8 cellular contexts compared by ENCODE assay signal in genomic region chr22:50526849-50527801, GRCh38. TPM values are rescaled to one million over a fixed set of nuclear protein-coding genes. Genes with fewer than 3 reads are reported as not detected.
A peak's percentile ranks its signal among the peaks of the same experiment; 100 is the strongest.
DNase-seq lines count a peak whose midpoint lies in the region; TF ChIP-seq lines count a peak whose summit lies in the region.

No MANE protein-coding gene starts in this region.

- peak overlapping the region; percentile 90 for H3K14ac ChIP-seq in neuronal stem cell (ENCODE audit: low read length)

- peak overlapping the region; percentile 97 for H3K9ac ChIP-seq in neuronal stem cell (ENCODE audit: low read depth, low read length, poor library complexity)

- H3K27ac ChIP-seq in neuronal stem cell (replicated peaks; ENCODE audit: low read length) = no peak overlapping the region

- H2BK12ac ChIP-seq in neuronal stem cell (ENCODE audit: low read length) = no peak overlapping the region

- H2BK120ac ChIP-seq in neuronal stem cell (ENCODE audit: low read depth, low read length) = no peak overlapping the region

- no peak overlapping the region for H4K91ac ChIP-seq in neuronal stem cell (ENCODE audit: low read depth, low read length, poor library complexity)

- H2AK5ac ChIP-seq in neuronal stem cell (ENCODE audit: low read depth, low read length) = peak overlapping the region; percentile 72

- H3K4ac ChIP-seq in neuronal stem cell (ENCODE audit: low read length) = no peak overlapping the region

- H3K36me3 ChIP-seq in neuronal stem cell (replicated peaks in 1 of 2; ENCODE audit: control insufficient read depth in 2 of 2, insufficient read depth in 2 of 2, low read length in 2 of 2) = peaks cover 22 to 29% of the 10 kb centered on the region in 2 donors

- H2BK5ac ChIP-seq in neuronal stem cell (ENCODE audit: low read length) = no peak overlapping the region

- H3K23ac ChIP-seq in neuronal stem cell (ENCODE audit: low read depth, low read length, poor library complexity) = peak overlapping the region; percentile 76

- H3K9me3 ChIP-seq in neuronal stem cell (replicated peaks in 1 of 2; ENCODE audit: control insufficient read depth in 2 of 2, insufficient read depth in 1 of 2, low read depth in 1 of 2, low read length in 2 of 2) = peaks cover 8 to 21% of the 10 kb centered on the region in 2 donors

- no peak for TF ChIP-seq CTCF in fibroblast of pulmonary artery (IDR thresholded peaks at IDR 0.05; ENCODE audit: low read length, missing control alignments)

- DNase-seq in EH (ENCODE audit: low read depth) (peak; percentile 38), HuH-7.5 (ENCODE audit: low spot score) (peak; percentile 96), fibroblast of pulmonary artery (ENCODE audit: low read depth) (peak; percentile 49), neuronal stem cell (ENCODE audit: low spot score) (no peak), NCI-H1436 treated with DMSO at 0.1 percent for 48 hours (lab: John Stamatoyannopoulos, UW) (no peak), SHP77 (lab: John Stamatoyannopoulos, UW) (no peak), NCI-H1930 (lab: John Stamatoyannopoulos, UW) (no peak)
- DNase-seq in activated CD4-positive, alpha-beta T cell treated with anti-CD3 and anti-CD28 coated beads, Interleukin-2, amount 50 U/mL, for 48 hours = peak; percentile 68 to 78

- peaks cover 14 to 33% (median 14%) of the 10 kb centered on the region in 3 experiments for H3K27me3 ChIP-seq in neuronal stem cell (ENCODE audit: control insufficient read depth in 3 of 3, insufficient read depth in 3 of 3, low read depth in 1 of 3, low read length in 3 of 3)

- peaks cover 18% of the 10 kb centered on the region in 2 donors for H3K4me1 ChIP-seq in neuronal stem cell (ENCODE audit: control insufficient read depth in 2 of 2, insufficient read depth in 1 of 2, low read depth in 1 of 2, low read length in 2 of 2)

- peak overlapping the region; percentile 94 for H3K4me2 ChIP-seq in neuronal stem cell (ENCODE audit: insufficient read depth, low read length, poor library complexity, severe bottlenecking)

- H2BK15ac ChIP-seq in neuronal stem cell (ENCODE audit: low read length) = no peak overlapping the region

- peak overlapping the region; percentile 98 for H2AFZ ChIP-seq in neuronal stem cell (ENCODE audit: low read length)

- peak overlapping the region; percentile 95 for H3K18ac ChIP-seq in neuronal stem cell (ENCODE audit: low read length)

- no CpG with 5 or more reads among the region's 29 CpGs for WGBS in neuronal stem cell (ENCODE audit: extremely low coverage in 2 of 2, insufficient read length in 2 of 2, insufficient replicate concordance in 1 of 2), 2 donors

- peak overlapping the region; percentile 74 for H3K4me3 ChIP-seq in fibroblast of pulmonary artery (replicated peaks; ENCODE audit: low read depth, low read length)
- H3K4me3 ChIP-seq in neuronal stem cell (ENCODE audit: low read length in 2 of 2) = peak overlapping the region; percentile 84 to 91

- H4K8ac ChIP-seq in neuronal stem cell (ENCODE audit: low read depth, low read length) = no peak overlapping the region

- H3K79me1 ChIP-seq in neuronal stem cell (ENCODE audit: low read depth, low read length) = peaks cover 12% of the 10 kb centered on the region

RNA-seq across cellular contexts. Expression of gene SCO2, which starts 1.7 kb away (rescaled TPM):
- 0.50 TPM for polyA plus RNA-seq in neuronal stem cell (2013, experiment 1 of 2)
- polyA plus RNA-seq in neuronal stem cell (2013, experiment 2 of 2) = 0.90 TPM

RNA-seq across cellular contexts. Expression of gene TYMP, which starts 2.7 kb away (rescaled TPM):
- 3.0 TPM for polyA plus RNA-seq in neuronal stem cell (2013, experiment 1 of 2)
- 2.9 TPM for polyA plus RNA-seq in neuronal stem cell (2013, experiment 2 of 2)

RNA-seq across cellular contexts. Expression of gene KLHDC7B, which starts 18.6 kb away (rescaled TPM):
- polyA plus RNA-seq in neuronal stem cell (2013, experiment 1 of 2) = 0.01 TPM
- polyA plus RNA-seq in neuronal stem cell (2013, experiment 2 of 2) = 0.01 TPM

RNA-seq across cellular contexts. Expression of gene NCAPH2, which starts 19.1 kb away (rescaled TPM):
- 29.6 TPM for polyA plus RNA-seq in neuronal stem cell (2013, experiment 1 of 2)
- 27.7 TPM for polyA plus RNA-seq in neuronal stem cell (2013, experiment 2 of 2)

RNA-seq across cellular contexts. Expression of gene LMF2, which starts 19.6 kb away (rescaled TPM):
- 29.8 TPM for polyA plus RNA-seq in neuronal stem cell (2013, experiment 1 of 2)
- 30.2 TPM for polyA plus RNA-seq in neuronal stem cell (2013, experiment 2 of 2)

Comparison
In these comparisons a context has a peak if more than half of its experiments do, and no peak if none do; other contexts are left out.
1. DNase-seq: peak in EH (single experiment), HuH-7.5 (single experiment), activated CD4-positive, alpha-beta T cell treated with anti-CD3 and anti-CD28 coated beads, Interleukin-2, amount 50 U/mL, for 48 hours (2 of 2) and fibroblast of pulmonary artery (single experiment); none in neuronal stem cell (single experiment), NCI-H1436 treated with DMSO at 0.1 percent for 48 hours (single experiment), SHP77 (0 of 2) and NCI-H1930 (0 of 2).